21 cellular contexts compared by ENCODE assay signal in the genomic region with DNA sequence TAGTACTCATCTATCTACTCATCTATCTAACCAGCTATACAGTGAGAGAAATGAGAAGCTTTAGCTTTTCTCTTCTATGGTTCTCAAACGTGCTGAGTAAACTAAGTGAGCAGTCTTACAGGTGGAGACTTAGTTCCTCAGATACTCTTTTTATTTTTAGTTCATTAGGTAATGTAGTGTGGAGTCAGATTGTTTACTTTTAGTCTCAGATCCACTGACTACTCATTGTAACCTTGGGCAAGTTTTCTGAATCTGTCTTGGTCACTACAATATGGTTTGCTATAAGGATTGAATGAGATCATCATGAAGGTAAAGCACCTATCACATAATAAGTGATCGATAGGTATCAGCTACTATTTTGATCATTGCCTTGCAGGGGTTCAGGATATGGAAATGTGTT.
"Had no signal": no experiment of that assay in that cellular context is flagged by ENCODE, and none has a peak within 500 bp of the region (broad histone marks: within the 10 kb centered on the region; RNA-seq: fewer than 3 reads in every experiment).

No MANE protein-coding gene starts in this region.

- ATAC-seq: esophagus mucosa; gastrocnemius medialis; heart right ventricle; left colon; mucosa of descending colon; naive thymus-derived CD8-positive, alpha-beta T cell; right lobe of liver; stimulated activated effector memory CD8-positive, alpha-beta T cell treated with anti-CD3 and anti-CD28 coated beads, Interleukin-12 subunit alpha, Interleukin-12 subunit beta, amount 100 ng/mL, for 72 hours had no signal

- H3K4me3 Mint-ChIP-seq: endodermal cell; naive thymus-derived CD8-positive, alpha-beta T cell; neural crest cell; stimulated activated effector memory CD8-positive, alpha-beta T cell treated with anti-CD3 and anti-CD28 coated beads, Interleukin-12 subunit alpha, Interleukin-12 subunit beta, amount 100 ng/mL, for 72 hours; stimulated activated naive CD8-positive, alpha-beta T cell treated with anti-CD3 and anti-CD28 coated beads, Interleukin-15, Interleukin-2, amounts not matched to agents 100 ng/mL and 50 ng/mL, for 24 hours had no signal

- H3K27me3 Mint-ChIP-seq: progenitor cell of endocrine pancreas had no signal

- H3K27me3 ChIP-seq: gastrocnemius medialis, ovary, right lobe of liver, tibial artery, upper lobe of left lung, uterus had no signal

- H3K4me3 ChIP-seq: coronary artery, gastrocnemius medialis, heart right ventricle, mucosa of descending colon, ovary, right lobe of liver, tibial artery, upper lobe of left lung, uterus had no signal

- H3K9me3 Mint-ChIP-seq: endodermal cell; naive thymus-derived CD8-positive, alpha-beta T cell; neural crest cell; stimulated activated effector memory CD8-positive, alpha-beta T cell treated with anti-CD3 and anti-CD28 coated beads, Interleukin-12 subunit alpha, Interleukin-12 subunit beta, amount 100 ng/mL, for 72 hours; stimulated activated naive CD8-positive, alpha-beta T cell treated with anti-CD3 and anti-CD28 coated beads, Interleukin-15, Interleukin-2, amounts not matched to agents 100 ng/mL and 50 ng/mL, for 24 hours had no signal

- H3K36me3 Mint-ChIP-seq: naive thymus-derived CD8-positive, alpha-beta T cell; stimulated activated effector memory CD8-positive, alpha-beta T cell treated with anti-CD3 and anti-CD28 coated beads, Interleukin-12 subunit alpha, Interleukin-12 subunit beta, amount 100 ng/mL, for 72 hours had no signal

- H3K4me1 ChIP-seq: heart right ventricle, right lobe of liver, tibial artery, upper lobe of left lung, uterus had no signal

- H3K36me3 ChIP-seq: gastrocnemius medialis, heart right ventricle, ovary, right lobe of liver, tibial artery, upper lobe of left lung, uterus had no signal

- H3K4me1 Mint-ChIP-seq: naive thymus-derived CD8-positive, alpha-beta T cell; neural crest cell; stimulated activated effector memory CD8-positive, alpha-beta T cell treated with anti-CD3 and anti-CD28 coated beads, Interleukin-12 subunit alpha, Interleukin-12 subunit beta, amount 100 ng/mL, for 72 hours had no signal

- H3K27ac Mint-ChIP-seq: endodermal cell; naive thymus-derived CD8-positive, alpha-beta T cell; progenitor cell of endocrine pancreas; stimulated activated effector memory CD8-positive, alpha-beta T cell treated with anti-CD3 and anti-CD28 coated beads, Interleukin-12 subunit alpha, Interleukin-12 subunit beta, amount 100 ng/mL, for 72 hours; stimulated activated naive CD8-positive, alpha-beta T cell treated with anti-CD3 and anti-CD28 coated beads, Interleukin-15, Interleukin-2, amounts not matched to agents 100 ng/mL and 50 ng/mL, for 24 hours had no signal

- H3K9me3 ChIP-seq: gastrocnemius medialis, heart right ventricle, mucosa of descending colon, ovary, right lobe of liver, tibial artery, upper lobe of left lung, uterus had no signal

- H3K27ac ChIP-seq: coronary artery, gastrocnemius medialis, heart right ventricle, ovary, right lobe of liver, tibial artery, upper lobe of left lung, uterus had no signal

- DNase-seq: effector CD4-positive, alpha-beta T cell; endodermal cell; gastrocnemius medialis; heart right ventricle; left colon; mucosa of descending colon; naive thymus-derived CD8-positive, alpha-beta T cell; nucleus accumbens; ovary; right lobe of liver; stimulated activated CD4-positive, alpha-beta T cell treated with anti-CD3 and anti-CD28 coated beads, Interleukin-4, amount 100 ng/mL, for 1 hour; stimulated activated CD8-positive, alpha-beta memory T cell treated with anti-CD3 and anti-CD28 coated beads, Interleukin-4, amount 100 ng/mL, for 48 hours; tibial artery; upper lobe of left lung; uterus had no signal
